9 cellular contexts compared by ENCODE assay signal in genomic region chr3:107239703-107240102, GRCh38.
DNase-seq lines count a peak whose midpoint lies in the region; TF ChIP-seq lines count a peak whose summit lies in the region.
"Had no signal": no experiment of that assay in that cellular context is flagged by ENCODE, and none has a peak within 500 bp of the region (broad histone marks: within the 10 kb centered on the region; RNA-seq: fewer than 3 reads in every experiment).

No MANE protein-coding gene starts in this region.

- H3K4me1 ChIP-seq in KMS-11 (ENCODE audit: low read depth, poor library complexity, severe bottlenecking) = peaks cover 32% of the 10 kb centered on the region

- H3K9me2 ChIP-seq in neural cell (ENCODE audit: insufficient read depth, low read length) = no peaks in the 10 kb centered on the region

- H2AFZ ChIP-seq in KMS-11 (ENCODE audit: low read depth) (peak overlapping the region; percentile 96; the same call in 1 of the 2 replicates), neural cell (ENCODE audit: low read depth, low read length) (peak overlapping the region; percentile 78)

- H3K4me1 Mint-ChIP-seq in chondrocyte (ENCODE audit: low read depth) = peaks cover 49% of the 10 kb centered on the region

- H3K27ac Mint-ChIP-seq in chondrocyte (ENCODE audit: unreplicated experiment) = no peak overlapping the region
- H3K27ac Mint-ChIP-seq: stimulated activated naive B cell treated with anti-CD40 and anti-IgM and Interleukin-4, amounts not matched to agents 10 μg/mL and 1 μg/mL and 100 μg/mL, for 72 hours had no signal

- H3F3A ChIP-seq in neural cell (ENCODE audit: insufficient read depth, low read length, poor library complexity, severe bottlenecking) = no peaks in the 10 kb centered on the region

- peak overlapping the region; percentile 34; the same call in 1 of the 2 replicates for H3K4me2 ChIP-seq in KMS-11
- H3K4me2 ChIP-seq in neural cell (ENCODE audit: low read length) = peak overlapping the region; percentile 46

- no peak for TF ChIP-seq EP300 in neural cell (conservative IDR thresholded peaks at IDR 0.05; ENCODE audit: poor library complexity, severe bottlenecking)

- H3K9me3 Mint-ChIP-seq in chondrocyte (ENCODE audit: low read depth) = no peaks in the 10 kb centered on the region
- H3K9me3 Mint-ChIP-seq: stimulated activated naive B cell treated with anti-CD40 and anti-IgM and Interleukin-4, amounts not matched to agents 10 μg/mL and 1 μg/mL and 100 μg/mL, for 72 hours had no signal

- peak overlapping the region; percentile 47 for H3K4me3 Mint-ChIP-seq in chondrocyte (ENCODE audit: unreplicated experiment)

- TF ChIP-seq RAD21 in neural cell (conservative IDR thresholded peaks at IDR 0.05) = no peak

- H3K27ac ChIP-seq in AG04450 (ENCODE audit: low read depth, low read length) (no peak overlapping the region), KMS-11 (no peak overlapping the region), neural cell (ENCODE audit: low read length) (no peak overlapping the region)

- POLR2A ChIA-PET in AG04450 (lab: Yijun Ruan, JAX) = no interaction called here

- H3K4me3 ChIP-seq in AG04450 (ENCODE audit: low read depth, low read length) (peak overlapping the region; percentile 90; the same call in 1 of the 2 replicates), KMS-11 (IDR thresholded peaks at IDR 0.05; ENCODE audit: insufficient read depth, low read depth, low read length) (peak overlapping the region; percentile 7), neural cell (ENCODE audit: low read length) (peak overlapping the region; percentile 84)

- no peaks in the 10 kb centered on the region for H3K27me3 ChIP-seq in AG04450 (ENCODE audit: control insufficient read depth, insufficient read depth, low read length)
- no peaks in the 10 kb centered on the region for H3K27me3 ChIP-seq in KMS-11 (ENCODE audit: insufficient read depth, low read depth)
- H3K27me3 ChIP-seq in neural cell (ENCODE audit: insufficient read depth, low read depth, low read length) = no peaks in the 10 kb centered on the region

- H3K36me3 Mint-ChIP-seq in chondrocyte (ENCODE audit: low read depth) = no peaks in the 10 kb centered on the region
- H3K36me3 Mint-ChIP-seq: stimulated activated naive B cell treated with anti-CD40 and anti-IgM and Interleukin-4, amounts not matched to agents 10 μg/mL and 1 μg/mL and 100 μg/mL, for 72 hours had no signal

- CTCF ChIA-PET in AG04450 (lab: Charles Lee) = interaction anchor here (5.2 to 5.6 kb wide), 2 partner anchors 182 to 190 kb away, joined by 49 to 60 read pairs; no protein-coding TSS in a partner anchor

- no peak for DNase-seq in AG04450 (ENCODE audit: low read depth, low spot score)
- DNase-seq in chondrocyte (ENCODE audit: low spot score) = no peak
- no peak for DNase-seq in amygdala (lab: John Stamatoyannopoulos, UW)
- DNase-seq in NCI-H2227 treated with DMSO at 0.1 percent for 48 hours (lab: John Stamatoyannopoulos, UW) = no peak
- DNase-seq in NCI-H1092 treated with DMSO at 0.1 percent for 48 hours (lab: John Stamatoyannopoulos, UW) = no peak
- no peak for DNase-seq in NCI-H510A treated with DMSO at 0.1 percent for 48 hours (lab: John Stamatoyannopoulos, UW)

- H3K79me2 ChIP-seq in KMS-11 (ENCODE audit: insufficient read depth, low read depth) = no peaks in the 10 kb centered on the region
- H3K79me2 ChIP-seq in neural cell (replicated peaks; ENCODE audit: insufficient read depth, low read length) = no peaks in the 10 kb centered on the region

- H3K27me3 Mint-ChIP-seq in chondrocyte (ENCODE audit: low read depth) = no peaks in the 10 kb centered on the region

- H3K9ac ChIP-seq in KMS-11 (no peak overlapping the region), neural cell (ENCODE audit: low read length) (peak overlapping the region; percentile 68)

- H4K20me1 ChIP-seq in KMS-11 (ENCODE audit: insufficient read depth) = no peaks in the 10 kb centered on the region
- no peaks in the 10 kb centered on the region for H4K20me1 ChIP-seq in neural cell (ENCODE audit: insufficient read depth)

- H3K9me3 ChIP-seq in AG04450 (ENCODE audit: control insufficient read depth, insufficient read depth, low read length) (no peaks in the 10 kb centered on the region), neural cell (ENCODE audit: low read length) (no peaks in the 10 kb centered on the region)

- no peaks in the 10 kb centered on the region for H3K36me3 ChIP-seq in KMS-11 (ENCODE audit: insufficient read depth)
- H3K36me3 ChIP-seq in neural cell (ENCODE audit: insufficient read depth, low read length) = no peaks in the 10 kb centered on the region

- TF ChIP-seq CTCF in AG04450 (IDR thresholded peaks at IDR 0.05; ENCODE audit: low read depth, low read length) (no peak), KMS-11 (conservative IDR thresholded peaks at IDR 0.05; ENCODE audit: low read depth, low read length) (no peak), chondrocyte (IDR thresholded peaks at IDR 0.05) (no peak), neural cell (IDR thresholded peaks at IDR 0.05; ENCODE audit: poor library complexity, severe bottlenecking) (no peak)

TF ChIP-seq in neural cell, 6 proteins besides CTCF, POLR2A, EP300 and RAD21:
- TF ChIP-seq POLR2AphosphoS5 (IDR thresholded peaks at IDR 0.05) (no peak), EZH2 (IDR thresholded peaks at IDR 0.05; ENCODE audit: borderline replicate concordance, insufficient read depth, low read length, poor library complexity, severe bottlenecking) (no peak), SMC3 (conservative IDR thresholded peaks at IDR 0.05; ENCODE audit: poor library complexity) (no peak), TAF1 (IDR thresholded peaks at IDR 0.05; ENCODE audit: low read depth) (no peak), MXI1 (conservative IDR thresholded peaks at IDR 0.05; ENCODE audit: poor library complexity, severe bottlenecking) (no peak)
- TF ChIP-seq, protein P1, sequence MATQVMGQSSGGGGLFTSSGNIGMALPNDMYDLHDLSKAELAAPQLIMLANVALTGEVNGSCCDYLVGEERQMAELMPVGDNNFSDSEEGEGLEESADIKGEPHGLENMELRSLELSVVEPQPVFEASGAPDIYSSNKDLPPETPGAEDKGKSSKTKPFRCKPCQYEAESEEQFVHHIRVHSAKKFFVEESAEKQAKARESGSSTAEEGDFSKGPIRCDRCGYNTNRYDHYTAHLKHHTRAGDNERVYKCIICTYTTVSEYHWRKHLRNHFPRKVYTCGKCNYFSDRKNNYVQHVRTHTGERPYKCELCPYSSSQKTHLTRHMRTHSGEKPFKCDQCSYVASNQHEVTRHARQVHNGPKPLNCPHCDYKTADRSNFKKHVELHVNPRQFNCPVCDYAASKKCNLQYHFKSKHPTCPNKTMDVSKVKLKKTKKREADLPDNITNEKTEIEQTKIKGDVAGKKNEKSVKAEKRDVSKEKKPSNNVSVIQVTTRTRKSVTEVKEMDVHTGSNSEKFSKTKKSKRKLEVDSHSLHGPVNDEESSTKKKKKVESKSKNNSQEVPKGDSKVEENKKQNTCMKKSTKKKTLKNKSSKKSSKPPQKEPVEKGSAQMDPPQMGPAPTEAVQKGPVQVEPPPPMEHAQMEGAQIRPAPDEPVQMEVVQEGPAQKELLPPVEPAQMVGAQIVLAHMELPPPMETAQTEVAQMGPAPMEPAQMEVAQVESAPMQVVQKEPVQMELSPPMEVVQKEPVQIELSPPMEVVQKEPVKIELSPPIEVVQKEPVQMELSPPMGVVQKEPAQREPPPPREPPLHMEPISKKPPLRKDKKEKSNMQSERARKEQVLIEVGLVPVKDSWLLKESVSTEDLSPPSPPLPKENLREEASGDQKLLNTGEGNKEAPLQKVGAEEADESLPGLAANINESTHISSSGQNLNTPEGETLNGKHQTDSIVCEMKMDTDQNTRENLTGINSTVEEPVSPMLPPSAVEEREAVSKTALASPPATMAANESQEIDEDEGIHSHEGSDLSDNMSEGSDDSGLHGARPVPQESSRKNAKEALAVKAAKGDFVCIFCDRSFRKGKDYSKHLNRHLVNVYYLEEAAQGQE (IDR thresholded peaks at IDR 0.05; ENCODE audit: borderline replicate concordance) = no peak

Comparison
In these comparisons a context has a peak if more than half of its experiments do, and no peak if none do; other contexts are left out.
1. H3K4me3 ChIP-seq: peak in every context shown above with its lines; median percentile 90 in AG04450; 84 in neural cell; 7 in KMS-11.